ENCODE assay signal across 8 cellular contexts in genomic region chr1:86913896-86914634, GRCh38. TPM values are rescaled to one million over a fixed set of nuclear protein-coding genes. Genes with fewer than 3 reads are reported as not detected.
DNase-seq lines count a peak whose midpoint lies in the region; ATAC-seq and TF ChIP-seq lines count a peak whose summit lies in the region.

SELENOF (minus strand) TSS chr1:86914126; CDS start chr1:86914111, 15 bp downstream.

- peak; percentile 88 for TF ChIP-seq POLR2A in GM19193 (IDR thresholded peaks at IDR 0.05; ENCODE audit: extremely low read depth, insufficient read depth, insufficient read length)

- ATAC-seq in HG03432 (IDR thresholded peaks at IDR 0.05; ENCODE audit: unreplicated experiment) = peak; percentile 88

- peak; percentile 100 for DNase-seq in Ammon's horn (ENCODE audit: low spot score)
- DNase-seq in NCI-H460 (ENCODE audit: extremely low read depth, low read depth) = peak; percentile 99
- peak; percentile 97 for DNase-seq in activated CD4-positive, CD25-positive, alpha-beta regulatory T cell treated with anti-CD3 and anti-CD28 coated beads, Interleukin-2, amount 50 U/mL, for 72 hours
- DNase-seq in cerebellum (ENCODE audit: low spot score) = peak; percentile 97
- DNase-seq in islet precursor cell = peak; percentile 99
- peak; percentile 98 to 99 (median 98) for DNase-seq in stimulated activated CD4-positive, alpha-beta T cell treated with anti-CD3 and anti-CD28 coated beads, Interleukin-12 subunit alpha, Interleukin-12 subunit beta, amount 100 ng/mL, for 48 hours (ENCODE audit: low read depth in 2 of 3, low spot score in 1 of 3)

RNA-seq across cellular contexts. Expression of gene SELENOF, which starts in this region (rescaled TPM):
- 167 and 174 TPM in 2 replicates for total RNA-seq in NCI-H460 (2014; rRNA removed; shearing (Covaris generic))
- 93.3 and 113 TPM in 2 replicates for polyA plus RNA-seq in NCI-H460 (2014; cell fraction: nucleus; rRNA removed)
- 86.6 TPM for total RNA-seq in cerebellum

Comparison
In these comparisons a context has a peak if more than half of its experiments do, and no peak if none do; other contexts are left out.
1. Peak in every context shown above with its lines: DNase-seq and ATAC-seq.